Comparison of ENCODE assay signal across 11 cellular contexts in genomic region chr17:45958307-45958706, GRCh38. TPM values are rescaled to one million over a fixed set of nuclear protein-coding genes. Genes with fewer than 3 reads are reported as not detected.
"Had no signal": no experiment of that assay in that cellular context is flagged by ENCODE, and none has a peak within 500 bp of the region (broad histone marks: within the 10 kb centered on the region; RNA-seq: fewer than 3 reads in every experiment).

No MANE protein-coding gene starts in this region.

- H3K9me3 ChIP-seq: HAP-1 had no signal

- H3K4me3 Mint-ChIP-seq: GM23338, H9, HFFc6 had no signal

- H3K4me1 Mint-ChIP-seq: GM23338 had no signal

- ATAC-seq: GM23338, HCT116 had no signal

- H3K4me3 ChIP-seq: GM23248, GM23338, HAP-1 had no signal

- DNase-seq: GM23248, GOT3, H7, H9, HCEC 1CT, HFFc6 had no signal

- H3K36me3 ChIP-seq: HAP-1 had no signal

- H3K27ac Mint-ChIP-seq: GM23338, H9, HFFc6 had no signal

- H3K9ac ChIP-seq: GM23248 had no signal

- H3K27ac ChIP-seq: GM23248 had no signal

RNA-seq across cellular contexts. Expression of gene STH, which starts 40.7 kb away (rescaled TPM):
- total RNA-seq: GM23248, GM23338, H1, H4, H7, H9, HFFc6 had no signal
